In the genomic region with DNA sequence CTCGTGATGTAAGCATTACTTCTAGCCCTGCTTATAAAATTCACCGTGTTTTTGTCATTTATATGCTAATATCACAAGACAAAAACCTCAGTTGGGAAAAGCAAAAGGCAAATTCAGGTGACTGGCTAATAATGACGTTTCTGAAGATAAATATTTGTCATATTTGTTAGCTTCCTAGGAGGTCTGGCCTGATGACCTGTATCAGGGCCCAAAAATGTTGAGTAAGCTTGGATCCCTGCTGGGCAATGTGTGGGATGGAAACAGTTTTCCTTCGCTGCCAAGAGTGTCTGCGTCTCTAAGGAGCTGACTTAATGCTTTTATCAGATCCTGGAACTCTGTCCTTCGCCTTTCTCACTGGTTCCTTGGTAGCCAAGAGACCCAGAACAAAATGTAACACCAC, we compare ENCODE assay signal across 14 cellular contexts.
DNase-seq lines count a peak whose midpoint lies in the region; ATAC-seq, FAIRE-seq and TF ChIP-seq lines count a peak whose summit lies in the region.
"Had no signal": no experiment of that assay in that cellular context is flagged by ENCODE, and none has a peak within 500 bp of the region (broad histone marks: within the 10 kb centered on the region; RNA-seq: fewer than 3 reads in every experiment).

No MANE protein-coding gene starts in this region.

- in situ Hi-C loops in astrocyte of the spinal cord (cut with HindIII; ENCODE audit: low sequenced_read_pairs), result no loop called here

- no peak for TF ChIP-seq POLR2A in H54 (IDR thresholded peaks at IDR 0.05; ENCODE audit: low read depth, low read length)

- ATAC-seq in GM18867 (IDR thresholded peaks at IDR 0.05; ENCODE audit: unreplicated experiment), result no peak

- FAIRE-seq in H54 (lab: Jason Lieb, UNC), result no peak

- DNase-seq in NCI-H748 (lab: John Stamatoyannopoulos, UW; ENCODE audit: unreplicated experiment) (peak; percentile 37), NCI-H748 treated with DMSO at 0.1 percent for 48 hours (lab: John Stamatoyannopoulos, UW) (no peak), astrocyte of the spinal cord (ENCODE audit: low read depth, low spot score) (peak; percentile 98), islet precursor cell (peak; percentile 49), ureter (ENCODE audit: low spot score) (peak; percentile 25), H54 (ENCODE audit: insufficient read length, low spot score) (no peak), DMS114 treated with DMSO at 0.1 percent for 48 hours (lab: John Stamatoyannopoulos, UW; ENCODE audit: unreplicated experiment) (no peak)
- DNase-seq: ACHN; activated CD4-positive, CD25-positive, alpha-beta regulatory T cell; NCI-H1694; transverse colon had no signal

- no peak for TF ChIP-seq CTCF in astrocyte of the spinal cord (IDR thresholded peaks at IDR 0.05; ENCODE audit: low read depth, low read length)

- H3K4me3 ChIP-seq in astrocyte of the spinal cord (ENCODE audit: low read depth, low read length), result no peak overlapping the region
- H3K4me3 ChIP-seq: esophagus muscularis mucosa, smooth muscle cell, transverse colon had no signal

Comparison
In these comparisons a context has a peak if more than half of its experiments do, and no peak if none do; other contexts are left out.
1. DNase-seq: peak in NCI-H748 (single experiment), astrocyte of the spinal cord (single experiment), islet precursor cell (single experiment) and ureter (single experiment); none in NCI-H748 treated with DMSO at 0.1 percent for 48 hours (single experiment), H54 (single experiment) and DMS114 treated with DMSO at 0.1 percent for 48 hours (single experiment).